Comparison of ENCODE assay signal across 13 cellular contexts in genomic region chr6:158441639-158442308, GRCh38.
DNase-seq lines count a peak whose midpoint lies in the region; ATAC-seq, FAIRE-seq and TF ChIP-seq lines count a peak whose summit lies in the region.
"Had no signal": no experiment of that assay in that cellular context is flagged by ENCODE, and none has a peak within 500 bp of the region (broad histone marks: within the 10 kb centered on the region; RNA-seq: fewer than 3 reads in every experiment).

No MANE protein-coding gene starts in this region.

- TF ChIP-seq EP300 in upper lobe of left lung (IDR thresholded peaks at IDR 0.05) = no peak

- H3K4me1 Mint-ChIP-seq in nephron progenitor cell = peaks cover 14% of the 10 kb centered on the region

- H3K4me3 ChIP-seq in adrenal gland (no peak overlapping the region), fibroblast of villous mesenchyme (ENCODE audit: low read depth, low read length) (no peak overlapping the region), upper lobe of left lung (no peak overlapping the region), kidney (ENCODE audit: low read length in 2 of 2) (no peak overlapping the region)
- H3K4me3 ChIP-seq: SJCRH30 had no signal

- H3K9ac ChIP-seq in kidney (ENCODE audit: low read length in 2 of 2) = no peak overlapping the region

- no peaks in the 10 kb centered on the region for H3K9me3 Mint-ChIP-seq in nephron progenitor cell
- H3K9me3 Mint-ChIP-seq: stimulated activated naive CD8-positive, alpha-beta T cell treated with anti-CD3 and anti-CD28 coated beads, Interleukin-15, Interleukin-2, amounts not matched to agents 100 ng/mL and 50 ng/mL, for 24 hours had no signal

- H3K36me3 ChIP-seq in adrenal gland (replicated peaks in 1 of 2) (no peaks in the 10 kb centered on the region), upper lobe of left lung (no peaks in the 10 kb centered on the region), kidney (ENCODE audit: control insufficient read depth in 1 of 2, insufficient read depth in 2 of 2, low read length in 2 of 2) (no peaks in the 10 kb centered on the region)

- FAIRE-seq in kidney (lab: Jason Lieb, UNC) = no peak
- FAIRE-seq: GM19239 had no signal

- H3K4me1 ChIP-seq in adrenal gland (replicated peaks in 1 of 2) (peaks cover 0 to 10% of the 10 kb centered on the region in 2 donors), upper lobe of left lung (no peaks in the 10 kb centered on the region), kidney (ENCODE audit: control insufficient read depth in 1 of 2, insufficient read depth in 1 of 2, low read depth in 1 of 2, low read length in 2 of 2) (no peaks in the 10 kb centered on the region)
- H3K4me1 ChIP-seq: SJCRH30 had no signal

- H3K36me3 Mint-ChIP-seq in nephron progenitor cell (ENCODE audit: low read depth) = peaks cover 44% of the 10 kb centered on the region

- DNase-seq in adrenal gland = peak; percentile 28 to 75 (median 68)
- DNase-seq in fibroblast of villous mesenchyme (ENCODE audit: low read depth) = peak; percentile 14
- no peak for DNase-seq in nephron progenitor cell
- DNase-seq in upper lobe of left lung = no peak
- DNase-seq in central memory CD4-positive, alpha-beta T cell = no peak
- DNase-seq in kidney = no peak
- DNase-seq: activated naive CD4-positive, alpha-beta T cell; NCI-H1694 treated with DMSO at 0.1 percent for 48 hours; NCI-H748 treated with DMSO at 0.1 percent for 48 hours; SJCRH30 had no signal

- H3K27me3 ChIP-seq in adrenal gland = no peaks in the 10 kb centered on the region
- H3K27me3 ChIP-seq in upper lobe of left lung = no peaks in the 10 kb centered on the region
- H3K27me3 ChIP-seq: SJCRH30 had no signal

- 39 to 48% (median 41%) methylated on average over 8 of the region's 8 CpGs for WGBS in adrenal gland, 4 donors
- WGBS in upper lobe of left lung, 2 donors = 78 to 79% methylated on average over 8 of the region's 8 CpGs

- no peak for TF ChIP-seq CTCF in adrenal gland (IDR thresholded peaks at IDR 0.05)
- no peak for TF ChIP-seq CTCF in fibroblast of villous mesenchyme (IDR thresholded peaks at IDR 0.05; ENCODE audit: insufficient read depth, low read depth, low read length)
- TF ChIP-seq CTCF in nephron progenitor cell (IDR thresholded peaks at IDR 0.05) = no peak
- no peak for TF ChIP-seq CTCF in upper lobe of left lung (IDR thresholded peaks at IDR 0.05)
- no peak for TF ChIP-seq CTCF in kidney (IDR thresholded peaks at IDR 0.05; ENCODE audit: borderline replicate concordance, extremely low read depth, insufficient read depth)

- intact Hi-C loops in adrenal gland (cut with DNase I) = no loop called here
- intact Hi-C loops in kidney (cut with DNase I) = no loop called here

- no peak for TF ChIP-seq POLR2A in adrenal gland (IDR thresholded peaks at IDR 0.05)
- TF ChIP-seq POLR2A in upper lobe of left lung (IDR thresholded peaks at IDR 0.05) = no peak

- H3K27ac ChIP-seq in adrenal gland = no peak overlapping the region
- H3K27ac ChIP-seq in upper lobe of left lung = no peak overlapping the region
- no peak overlapping the region for H3K27ac ChIP-seq in kidney (ENCODE audit: low read depth in 2 of 2, low read length in 2 of 2)
- H3K27ac ChIP-seq: SJCRH30 had no signal

- ATAC-seq in upper lobe of left lung (ENCODE audit: low FRiP score in 2 of 2) (peak; percentile 49 to 77), GM19463 (IDR thresholded peaks at IDR 0.05; ENCODE audit: unreplicated experiment) (no peak)

- no peak overlapping the region for H3K4me3 Mint-ChIP-seq in nephron progenitor cell
- H3K4me3 Mint-ChIP-seq: stimulated activated naive CD8-positive, alpha-beta T cell treated with anti-CD3 and anti-CD28 coated beads, Interleukin-15, Interleukin-2, amounts not matched to agents 100 ng/mL and 50 ng/mL, for 24 hours had no signal

- no peaks in the 10 kb centered on the region for H3K27me3 Mint-ChIP-seq in nephron progenitor cell (ENCODE audit: low read depth, poor library complexity)
- H3K27me3 Mint-ChIP-seq: stimulated activated naive CD8-positive, alpha-beta T cell treated with anti-CD3 and anti-CD28 coated beads, Interleukin-15, Interleukin-2, amounts not matched to agents 100 ng/mL and 50 ng/mL, for 24 hours had no signal

- H3K9me3 ChIP-seq in adrenal gland (replicated peaks in 1 of 3) = no peaks in the 10 kb centered on the region
- no peaks in the 10 kb centered on the region for H3K9me3 ChIP-seq in upper lobe of left lung
- no peaks in the 10 kb centered on the region for H3K9me3 ChIP-seq in kidney (ENCODE audit: control insufficient read depth in 1 of 2, low read length in 2 of 2)
- H3K9me3 ChIP-seq: SJCRH30 had no signal

- H3K27ac Mint-ChIP-seq in nephron progenitor cell = peak overlapping the region; percentile 69
- H3K27ac Mint-ChIP-seq: stimulated activated naive CD8-positive, alpha-beta T cell treated with anti-CD3 and anti-CD28 coated beads, Interleukin-15, Interleukin-2, amounts not matched to agents 100 ng/mL and 50 ng/mL, for 24 hours had no signal

Comparison
In these comparisons a context has a peak if more than half of its experiments do, and no peak if none do; other contexts are left out.
1. DNase-seq: peak in adrenal gland (7 of 7) and fibroblast of villous mesenchyme (single experiment); none in nephron progenitor cell (single experiment), upper lobe of left lung (0 of 2), central memory CD4-positive, alpha-beta T cell (single experiment) and kidney (single experiment).